ENCODE assay signal across 8 cellular contexts in genomic region chr6:127515794-127516675, GRCh38. TPM values are rescaled to one million over a fixed set of nuclear protein-coding genes. Genes with fewer than 3 reads are reported as not detected.
DNase-seq lines count a peak whose midpoint lies in the region; ATAC-seq and TF ChIP-seq lines count a peak whose summit lies in the region.

No MANE protein-coding gene starts in this region.

- H3K4me3 Mint-ChIP-seq in chondrocyte (ENCODE audit: unreplicated experiment): peak overlapping the region; percentile 75

- ATAC-seq in HG02970 (IDR thresholded peaks at IDR 0.05; ENCODE audit: low FRiP score, unreplicated experiment) (peak; percentile 72), left colon (peak; percentile 64)

- peaks cover 40% of the 10 kb centered on the region for H3K27me3 Mint-ChIP-seq in chondrocyte (ENCODE audit: low read depth)

- intact Hi-C loops in left colon (cut with DNase I, micrococcal nuclease): loop anchor here in 1 of 2 donors (5.0 kb wide), 1 partner anchor 49 kb away; no protein-coding TSS in a partner anchor

- peak; percentile 73 for DNase-seq in SIG-M5 treated with dmso at 0.1 percent for 504 hours (lab: John Stamatoyannopoulos, UW; ENCODE audit: unreplicated experiment)
- DNase-seq in SIG-M5 (lab: John Stamatoyannopoulos, UW): no peak
- peak; percentile 59 to 76 for DNase-seq in NCI-H1930 (lab: John Stamatoyannopoulos, UW)
- DNase-seq in activated CD4-positive, CD25-positive, alpha-beta regulatory T cell treated with anti-CD3 and anti-CD28 coated beads, Interleukin-2, amount 50 U/mL, for 72 hours: peak; percentile 70
- DNase-seq in chondrocyte (ENCODE audit: low spot score): peak; percentile 87
- DNase-seq in left colon: peak; percentile 37 to 53
- peak; percentile 64 for DNase-seq in stimulated activated CD4-positive, alpha-beta T cell treated with anti-CD3 and anti-CD28 coated beads, Interleukin-2, amount 100 ng/mL, for 4 hours (ENCODE audit: low read depth)

- no peaks in the 10 kb centered on the region for H3K9me3 Mint-ChIP-seq in chondrocyte (ENCODE audit: low read depth)

- peaks cover 28% of the 10 kb centered on the region for H3K4me1 Mint-ChIP-seq in chondrocyte (ENCODE audit: low read depth)

- TF ChIP-seq CTCF in chondrocyte (IDR thresholded peaks at IDR 0.05): no peak

- peaks cover 2% of the 10 kb centered on the region for H3K36me3 Mint-ChIP-seq in chondrocyte (ENCODE audit: low read depth)

- no peak overlapping the region for H3K27ac Mint-ChIP-seq in chondrocyte (ENCODE audit: unreplicated experiment)

RNA-seq across cellular contexts. Expression of gene KIAA0408, which starts 56.8 kb away (rescaled TPM):
- 0.45 to 1.2 TPM in 2 of 3 replicates, not detected in the other for total RNA-seq in chondrocyte
- 1 to 10 TPM; 1.5 to 6.5 TPM for total RNA-seq in left colon
